19 cellular contexts compared by ENCODE assay signal in genomic region chr5:180360078-180360957, GRCh38. TPM values are rescaled to one million over a fixed set of nuclear protein-coding genes. Genes with fewer than 3 reads are reported as not detected.
DNase-seq lines count a peak whose midpoint lies in the region; ATAC-seq, FAIRE-seq and TF ChIP-seq lines count a peak whose summit lies in the region.
"Had no signal": no experiment of that assay in that cellular context is flagged by ENCODE, and none has a peak within 500 bp of the region (broad histone marks: within the 10 kb centered on the region; RNA-seq: fewer than 3 reads in every experiment).

No MANE protein-coding gene starts in this region.

- no peaks in the 10 kb centered on the region for H4K20me1 ChIP-seq in HepG2 (ENCODE audit: insufficient read depth, low read length)
- H4K20me1 ChIP-seq in H9 (ENCODE audit: control insufficient read depth, insufficient read depth, insufficient read length), result no peaks in the 10 kb centered on the region

- H3K4me1 ChIP-seq in HepG2 (ENCODE audit: insufficient read depth, low read length), result no peaks in the 10 kb centered on the region
- no peaks in the 10 kb centered on the region for H3K4me1 ChIP-seq in right lobe of liver
- no peaks in the 10 kb centered on the region for H3K4me1 ChIP-seq in H9 (ENCODE audit: insufficient read depth, low read length)
- no peaks in the 10 kb centered on the region for H3K4me1 ChIP-seq in testis
- H3K4me1 ChIP-seq in uterus, result no peaks in the 10 kb centered on the region
- H3K4me1 ChIP-seq: Caco-2 had no signal

- no peak overlapping the region for H2BK12ac ChIP-seq in H9 (ENCODE audit: insufficient read length, low read depth, low read length)

- 69% methylated on average over 18 of the region's 24 CpGs for WGBS in HepG2 (ENCODE audit: low lambda C conversion rate)
- WGBS in right lobe of liver (ENCODE audit: insufficient coverage, low coverage, low lambda C conversion rate, missing lambda C conversion rate), result 87% methylated on average over 14 of the region's 24 CpGs
- no CpG with 5 or more reads among the region's 24 CpGs for WGBS in H9 (ENCODE audit: extremely low coverage, insufficient read length, low lambda C conversion rate)
- 64 to 73% methylated on average over 24 of the region's 24 CpGs for WGBS in testis, 2 donors

- TF ChIP-seq POLR2A in HepG2 (IDR thresholded peaks at IDR 0.05; ENCODE audit: insufficient read depth in 1 of 2, low read depth in 2 of 2, low read length in 2 of 2), result no peak
- TF ChIP-seq POLR2A in right lobe of liver (IDR thresholded peaks at IDR 0.05), result no peak
- no peak for TF ChIP-seq POLR2A in testis (IDR thresholded peaks at IDR 0.05)
- TF ChIP-seq POLR2A in uterus (IDR thresholded peaks at IDR 0.05), result no peak

- H3K79me1 ChIP-seq in H9 (ENCODE audit: insufficient read depth, low read depth, low read length, poor library complexity, severe bottlenecking), result no peaks in the 10 kb centered on the region

- CTCF ChIA-PET in HepG2 (lab: Yijun Ruan, JAX; ENCODE audit: low intra/inter-chr PET ratio, low total read pairs), result no interaction called here

- H3T11ph ChIP-seq in H9 (ENCODE audit: low read length), result no peak overlapping the region

- H3K23ac ChIP-seq in H9 (ENCODE audit: insufficient read length, low read depth, low read length), result no peak overlapping the region

- no peak overlapping the region for H2BK20ac ChIP-seq in H9 (ENCODE audit: low read depth, low read length, poor library complexity, severe bottlenecking)

- H3K4me2 ChIP-seq in HepG2 (ENCODE audit: low read depth, low read length), result no peak overlapping the region
- no peak overlapping the region for H3K4me2 ChIP-seq in H9 (ENCODE audit: insufficient read depth, insufficient read length, low read length)
- H3K4me2 ChIP-seq: KMS-11 had no signal

- ATAC-seq in HepG2 (no peak; the same call in 2 of the 3 replicates), right lobe of liver (no peak), GM19463 (IDR thresholded peaks at IDR 0.05; ENCODE audit: unreplicated experiment) (no peak)
- ATAC-seq: HCT116 had no signal

- intact Hi-C loops in HepG2 (cut with micrococcal nuclease; ENCODE audit: unreplicated experiment), result no loop called here
- intact Hi-C loops in right lobe of liver (cut with DNase I), result no loop called here
- intact Hi-C loops in testis (cut with DNase I; ENCODE audit: low total_unique reads), result no loop called here
- intact Hi-C loops in uterus (cut with DNase I; ENCODE audit: low total_unique reads), result no loop called here

- DNase-seq in HepG2 (ENCODE audit: low spot score), result no peak
- DNase-seq in right lobe of liver, result no peak
- DNase-seq in H9, result no peak
- DNase-seq in brain microvascular endothelial cell, result no peak
- peak; percentile 69 for DNase-seq in testis
- no peak for DNase-seq in DMS114 treated with DMSO at 0.1 percent for 48 hours (lab: John Stamatoyannopoulos, UW; ENCODE audit: unreplicated experiment)
- DNase-seq in uterus, result no peak
- DNase-seq: AML-193; Caco-2; CD4-positive, alpha-beta T cell; DMS153; DMS79 treated with DMSO at 0.1 percent for 48 hours; GF-D8 had no signal

- peaks cover 16% of the 10 kb centered on the region for H3K27me3 Mint-ChIP-seq in H9 (ENCODE audit: low read depth)

- H3K79me2 ChIP-seq in HepG2 (ENCODE audit: insufficient read depth, low read length), result no peaks in the 10 kb centered on the region
- H3K79me2 ChIP-seq in H9 (ENCODE audit: insufficient read depth, low read length), result no peaks in the 10 kb centered on the region

- H4K8ac ChIP-seq in H9 (replicated peaks; ENCODE audit: insufficient read length, low read depth, low read length), result no peak overlapping the region

- no peak overlapping the region for H3K4ac ChIP-seq in H9 (ENCODE audit: low read depth, low read length)

- BruUV-seq in HepG2 (replicated peaks; lab: Mats Ljungman, UMichigan), result no TSS peak

- no peak overlapping the region for H2AK5ac ChIP-seq in H9 (ENCODE audit: insufficient read length, low read length)

- H2BK15ac ChIP-seq in H9 (ENCODE audit: low read depth, low read length), result no peak overlapping the region

- no peaks in the 10 kb centered on the region for H3K4me1 Mint-ChIP-seq in H9

- H3K9ac ChIP-seq in HepG2 (ENCODE audit: insufficient read depth, low read depth, low read length) (no peak overlapping the region), H9 (ENCODE audit: extremely low read depth, insufficient read length, low read length) (no peak overlapping the region)
- H3K9ac ChIP-seq: KMS-11 had no signal

- H3K4me3 Mint-ChIP-seq in H9, result no peak overlapping the region
- H3K4me3 Mint-ChIP-seq: CD4-positive, alpha-beta T cell had no signal

- peaks cover 8 to 15% of the 10 kb centered on the region in 2 experiments; a peak in 4 of 5 replicates for H3K9me3 Mint-ChIP-seq in H9
- H3K9me3 Mint-ChIP-seq: CD4-positive, alpha-beta T cell had no signal

- no peak overlapping the region for H3K18ac ChIP-seq in H9 (ENCODE audit: insufficient read length, low read depth, low read length)

- H3K36me3 ChIP-seq in HepG2 (replicated peaks in 1 of 2; ENCODE audit: control insufficient read depth in 1 of 2, insufficient read depth in 2 of 2, low read length in 2 of 2) (no peaks in the 10 kb centered on the region), right lobe of liver (no peaks in the 10 kb centered on the region), brain microvascular endothelial cell (replicated peaks) (no peaks in the 10 kb centered on the region), testis (ENCODE audit: low read depth, missing control alignments) (no peaks in the 10 kb centered on the region), uterus (no peaks in the 10 kb centered on the region)

- no peak for TF ChIP-seq RAD21 in HepG2 (CRISPR knock-in tag; IDR thresholded peaks at IDR 0.05)

- H3K9me3 ChIP-seq in HepG2 (ENCODE audit: low read length), result no peaks in the 10 kb centered on the region
- H3K9me3 ChIP-seq in right lobe of liver, result no peaks in the 10 kb centered on the region
- no peaks in the 10 kb centered on the region for H3K9me3 ChIP-seq in H9 (ENCODE audit: control insufficient read depth, low read depth, low read length)
- no peaks in the 10 kb centered on the region for H3K9me3 ChIP-seq in testis
- H3K9me3 ChIP-seq in uterus, result no peaks in the 10 kb centered on the region
- H3K9me3 ChIP-seq: Caco-2 had no signal

- H4K91ac ChIP-seq in H9 (ENCODE audit: insufficient read length, low read depth, low read length), result no peak overlapping the region

- H2AFZ ChIP-seq in HepG2 (ENCODE audit: low read length) (no peak overlapping the region), H9 (ENCODE audit: low read length) (no peak overlapping the region)

- no peak overlapping the region for H4K5ac ChIP-seq in H9 (ENCODE audit: insufficient read length, low read depth, low read length)

- H3K4me3 ChIP-seq in HepG2 (replicated peaks in 1 of 3; ENCODE audit: insufficient read depth in 1 of 3, low read depth in 2 of 3, low read length in 3 of 3), result no peak overlapping the region
- H3K4me3 ChIP-seq in right lobe of liver, result no peak overlapping the region
- no peak overlapping the region for H3K4me3 ChIP-seq in brain microvascular endothelial cell (ENCODE audit: low read depth, low read length)
- H3K4me3 ChIP-seq in testis, result peak overlapping the region; percentile 16 to 35
- no peak overlapping the region for H3K4me3 ChIP-seq in uterus

- TF ChIP-seq CTCF in HepG2 (CRISPR knock-in tag; IDR thresholded peaks at IDR 0.05), result no peak
- TF ChIP-seq CTCF in right lobe of liver (IDR thresholded peaks at IDR 0.05), result no peak
- TF ChIP-seq CTCF in H9 (conservative IDR thresholded peaks at IDR 0.05), result 0 out of 3 replicates have a peak, but pooled peaks have one; percentile 13
- TF ChIP-seq CTCF in brain microvascular endothelial cell (IDR thresholded peaks at IDR 0.05; ENCODE audit: low read depth, low read length, missing control alignments), result peak; percentile 11
- TF ChIP-seq CTCF in testis (IDR thresholded peaks at IDR 0.05), result no peak
- no peak for TF ChIP-seq CTCF in uterus (IDR thresholded peaks at IDR 0.05)

- no peak for FAIRE-seq in HepG2 (lab: Jason Lieb, UNC)
- FAIRE-seq: A204.1, D721Med had no signal

- H2BK120ac ChIP-seq in H9 (ENCODE audit: low read depth, low read length, poor library complexity, severe bottlenecking), result no peak overlapping the region

- no peak overlapping the region for H3K14ac ChIP-seq in H9 (ENCODE audit: insufficient read depth, low read length)

- H3K27ac ChIP-seq in HepG2 (ENCODE audit: extremely low read length, insufficient read depth, low read length) (no peak overlapping the region), right lobe of liver (no peak overlapping the region), H9 (ENCODE audit: insufficient read length, low read depth, low read length) (no peak overlapping the region), brain microvascular endothelial cell (no peak overlapping the region), testis (no peak overlapping the region), uterus (no peak overlapping the region)
- H3K27ac ChIP-seq: C4-2B, KMS-11 had no signal

- no peak overlapping the region for H2BK5ac ChIP-seq in H9 (ENCODE audit: insufficient read length, low read length)

- peaks cover 12 to 36% of the 10 kb centered on the region in 2 experiments; a peak in 4 of 5 replicates for H3K27me3 ChIP-seq in HepG2 (ENCODE audit: control insufficient read depth in 1 of 2, insufficient read depth in 2 of 2, low read length in 2 of 2)
- no peaks in the 10 kb centered on the region for H3K27me3 ChIP-seq in right lobe of liver
- no peaks in the 10 kb centered on the region; the same call in 1 of the 2 replicates for H3K27me3 ChIP-seq in H9 (ENCODE audit: insufficient read depth, low read length)
- no peaks in the 10 kb centered on the region for H3K27me3 ChIP-seq in brain microvascular endothelial cell (replicated peaks)
- no peaks in the 10 kb centered on the region for H3K27me3 ChIP-seq in testis
- no peaks in the 10 kb centered on the region for H3K27me3 ChIP-seq in uterus

- no peaks in the 10 kb centered on the region for H3K23me2 ChIP-seq in H9 (ENCODE audit: insufficient read length, low read depth, low read length, poor library complexity, severe bottlenecking)

- POLR2A ChIA-PET in HepG2 (lab: Yijun Ruan, JAX), result no interaction called here

- no peak overlapping the region for H3K56ac ChIP-seq in H9 (ENCODE audit: insufficient read length, low read depth, low read length)

- in situ Hi-C loops in HepG2 (cut with HindIII; ENCODE audit: extremely low pct_ligation_motif_present, low pct_unique_long_range_greater_than_20kb), result no loop called here
- in situ Hi-C loops in brain microvascular endothelial cell (cut with HindIII; ENCODE audit: low pct_ligation_motif_present, low sequenced_read_pairs), result no loop called here

- no peak for TF ChIP-seq EP300 in HepG2 (IDR thresholded peaks at IDR 0.05; ENCODE audit: low read depth in 2 of 2, low read length in 2 of 2)
- no peak for TF ChIP-seq EP300 in HepG2 (CRISPR knock-in tag; IDR thresholded peaks at IDR 0.05; ENCODE audit: borderline replicate concordance)

- no peak overlapping the region; a peak in 1 of 7 replicates for H3K27ac Mint-ChIP-seq in H9
- H3K27ac Mint-ChIP-seq: CD4-positive, alpha-beta T cell had no signal

- H3K36me3 Mint-ChIP-seq in H9 (ENCODE audit: insufficient read depth in 1 of 3, low read depth in 3 of 3), result peaks cover 2 to 9% (median 3%) of the 10 kb centered on the region in 3 experiments; a peak in 5 of 7 replicates

RNA-seq across cellular contexts. Expression of gene GFPT2, which starts 7.2 kb away (rescaled TPM):
- total RNA-seq in HepG2 (2016; rRNA removed; fragmentation: Illumina TruSeq; extraction: Trizol) (0.10 and 0.18 TPM in 2 replicates), right lobe of liver (under 1 TPM; 0.32 to 0.93 (median 0.61) TPM), H9 (2021) (85.0 and 89.8 TPM in 2 replicates), testis (10 to 100 TPM; 17.9 to 21.7 TPM), uterus (100 to 1,000 TPM in 1 of 4 donors, 10 to 100 TPM in 3; 18.2 to 118 (median 47.8) TPM)
- not detected in 2 replicates for total RNA-seq in HepG2 (2016; cell fraction: cytosol; rRNA removed; fragmentation: Illumina TruSeq; extraction: Trizol; ENCODE audit: low read depth)
- 0.10 and 0.13 TPM in 2 replicates for total RNA-seq in HepG2 (2016; cell fraction: insoluble cytoplasmic fraction; rRNA removed; fragmentation: Illumina TruSeq; extraction: Trizol)
- total RNA-seq in HepG2 (2016; cell fraction: membrane; rRNA removed; fragmentation: Illumina TruSeq; extraction: Trizol), result 0.06 TPM in 1 of 2 replicates, not detected in the other
- not detected in 2 replicates for total RNA-seq in HepG2 (2016; cell fraction: nucleus; rRNA removed; fragmentation: Illumina TruSeq; extraction: Trizol)
- polyA plus RNA-seq in HepG2 (2011; rRNA removed) (0.09 and 0.18 TPM in 2 replicates), testis (ENCODE audit: insufficient read depth, low read depth, low replicate concordance) (17.6 TPM)
- polyA plus RNA-seq in HepG2 (2011; cell fraction: cytosol; rRNA removed), result 0.08 and 0.12 TPM in 2 replicates
- polyA plus RNA-seq in HepG2 (2011; cell fraction: nucleus; rRNA removed), result 0.09 and 0.10 TPM in 2 replicates
- polyA plus RNA-seq in HepG2 (2012), result 0.07 and 0.11 TPM in 2 replicates
- 0.05 TPM in 1 of 2 replicates, not detected in the other for polyA plus RNA-seq in HepG2 (2016; cell fraction: cytosol; fragmentation: Illumina TruSeq; extraction: Trizol; ENCODE audit: low read depth)
- polyA plus RNA-seq in HepG2 (2016; cell fraction: insoluble cytoplasmic fraction; fragmentation: Illumina TruSeq; extraction: Trizol; ENCODE audit: low read depth), result 0.12 TPM in 1 of 2 replicates, not detected in the other
- not detected in 2 replicates for polyA plus RNA-seq in HepG2 (2016; cell fraction: membrane; fragmentation: Illumina TruSeq; extraction: Trizol; ENCODE audit: low read depth)
- not detected in 2 replicates for polyA plus RNA-seq in HepG2 (2016; cell fraction: nucleus; fragmentation: Illumina TruSeq; extraction: Trizol; ENCODE audit: insufficient read depth, low read depth)
- 4.4 TPM in 1 of 2 replicates, not detected in the other for polyA minus RNA-seq in HepG2 (2011; rRNA and poly(A)+ RNA removed; ENCODE audit: low replicate concordance)
- polyA minus RNA-seq in HepG2 (2011; cell fraction: cytosol; rRNA and poly(A)+ RNA removed), result not detected in 2 replicates
- polyA minus RNA-seq in HepG2 (2011; cell fraction: nucleus; rRNA and poly(A)+ RNA removed), result not detected in 2 replicates

Comparison
In these comparisons a context has a peak if more than half of its experiments do, and no peak if none do; other contexts are left out.
1. H3K4me3 ChIP-seq: peak in testis (2 of 2); none in HepG2 (0 of 3), right lobe of liver (0 of 3), brain microvascular endothelial cell (single experiment) and uterus (0 of 2).
2. CTCF ChIP-seq: peak in H9 (single experiment) and brain microvascular endothelial cell (single experiment); none in HepG2 (single experiment), right lobe of liver (0 of 4), testis (0 of 3) and uterus (0 of 4).
3. RNA of gene GFPT2, which starts 7.2 kb away (total RNA-seq): 85.0 to 89.8 TPM in H9, 18.2 to 118 TPM in uterus and 17.9 to 21.7 TPM in testis; 0.32 to 0.93 TPM in right lobe of liver and 0.06 to 0.18 TPM in HepG2; every median in the first group is over 4 times any median in the second.